6 cellular contexts compared by ENCODE assay signal in the genomic region with DNA sequence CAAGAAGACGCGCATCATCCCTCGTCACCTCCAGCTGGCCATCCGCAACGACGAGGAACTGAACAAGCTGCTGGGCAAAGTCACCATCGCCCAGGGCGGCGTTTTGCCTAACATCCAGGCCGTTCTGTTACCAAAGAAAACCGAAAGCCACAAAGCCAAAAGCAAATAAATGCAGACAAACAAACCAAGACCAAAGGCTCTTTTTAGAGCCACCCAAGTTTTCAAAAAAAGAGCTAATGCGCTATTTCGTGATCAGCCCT. TPM values are rescaled to one million over a fixed set of nuclear protein-coding genes. Genes with fewer than 3 reads are reported as not detected.
A peak's percentile ranks its signal among the peaks of the same experiment; 100 is the strongest.
DNase-seq lines count a peak whose midpoint lies in the region; ATAC-seq and TF ChIP-seq lines count a peak whose summit lies in the region.
"Not testable (repeated sequence)": the region's sequence is repeated elsewhere in the genome, so short reads cannot be mapped to it uniquely, and the experiment has no call there.
"Had no signal": no experiment of that assay in that cellular context is flagged by ENCODE, and none has a peak within 500 bp of the region (broad histone marks: within the 10 kb centered on the region; RNA-seq: fewer than 3 reads in every experiment).

No MANE protein-coding gene starts in this region.

- not testable (repeated sequence) for TF ChIP-seq CTCF in PC-3 (conservative IDR thresholded peaks at IDR 0.05; ENCODE audit: low read depth, low read length)

- not testable (repeated sequence) for H3K36me3 ChIP-seq in PC-3 (ENCODE audit: low read depth, low read length); iPS-18a (ENCODE audit: control insufficient read depth, low read depth, low read length); trophoblast cell (ENCODE audit: control insufficient read depth in 1 of 2, insufficient read depth in 2 of 2, low read length in 2 of 2)

- peak; percentile 62 for TF ChIP-seq POLR2A in GM19099 (IDR thresholded peaks at IDR 0.05; ENCODE audit: extremely low read depth, insufficient read length, low read depth)

- H2BK120ac ChIP-seq in trophoblast cell (ENCODE audit: insufficient read depth, low read length, poor library complexity), result peak overlapping the region; percentile 64

- H3K4ac ChIP-seq in trophoblast cell (ENCODE audit: low read depth, low read length), result not testable (repeated sequence)

- H2BK5ac ChIP-seq in trophoblast cell (ENCODE audit: low read depth, low read length, poor library complexity), result peak overlapping the region; percentile 85

- H3K18ac ChIP-seq in trophoblast cell (ENCODE audit: low read length), result peak overlapping the region; percentile 80

- not testable (repeated sequence) for H4K20me1 ChIP-seq in PC-3 (ENCODE audit: low read length)

- H3K23ac ChIP-seq in trophoblast cell (ENCODE audit: low read length), result not testable (repeated sequence)

- H3K14ac ChIP-seq in trophoblast cell (ENCODE audit: low read length), result peak overlapping the region; percentile 90

- BruUV-seq in PC-3 (replicated peaks; lab: Mats Ljungman, UMichigan), result not testable (repeated sequence)

- H3K4me2 ChIP-seq in PC-3 (ENCODE audit: low read length) (peak overlapping the region; percentile 91), trophoblast cell (ENCODE audit: low read length) (peak overlapping the region; percentile 82)

- H2BK12ac ChIP-seq in trophoblast cell (ENCODE audit: low read length), result not testable (repeated sequence)

- CTCF ChIA-PET in PC-3 (lab: Charles Lee), result interaction anchor here (0.6 to 1.4 kb wide), 4 partner anchors 44 to 300 kb away, joined by 3 to 6 read pairs (median 4); no protein-coding TSS in a partner anchor

- peak overlapping the region; percentile 77 for H3K4me3 ChIP-seq in PC-3 (ENCODE audit: low read length)
- peak overlapping the region; percentile 98 for H3K4me3 ChIP-seq in iPS-18a (ENCODE audit: low read length)
- H3K4me3 ChIP-seq in trophoblast cell (ENCODE audit: low read depth, low read length), result peak overlapping the region; percentile 71

- H3K4me1 ChIP-seq in PC-3 (ENCODE audit: insufficient read depth, low read length), result peaks cover 27% of the 10 kb centered on the region
- H3K4me1 ChIP-seq in iPS-18a (ENCODE audit: control insufficient read depth, low read depth, low read length), result peaks cover 17% of the 10 kb centered on the region
- not testable (repeated sequence) for H3K4me1 ChIP-seq in trophoblast cell (ENCODE audit: control insufficient read depth in 1 of 2, insufficient read depth in 2 of 2, low read length in 2 of 2)

- H3K27ac ChIP-seq in PC-3 (ENCODE audit: low read length) (peak overlapping the region; percentile 93), cingulate gyrus (ENCODE audit: low read depth, low read length) (peak overlapping the region; percentile 100), iPS-18a (ENCODE audit: low read length) (peak overlapping the region; percentile 98), trophoblast cell (ENCODE audit: low read depth, low read length) (peak overlapping the region; percentile 98)

- no CpG with 5 or more reads among the region's 13 CpGs for WGBS in trophoblast cell (ENCODE audit: extremely low coverage, insufficient coverage, insufficient read length)

- peaks cover 12% of the 10 kb centered on the region for H3F3A ChIP-seq in PC-3 (ENCODE audit: low read length, unreplicated experiment)

- peak overlapping the region; percentile 79 for H3K9ac ChIP-seq in PC-3 (ENCODE audit: low read length)
- peak overlapping the region; percentile 98 for H3K9ac ChIP-seq in iPS-18a (ENCODE audit: low read length)
- peak overlapping the region; percentile 63 for H3K9ac ChIP-seq in trophoblast cell (ENCODE audit: low read length)

- H4K91ac ChIP-seq in trophoblast cell (ENCODE audit: low read depth, low read length), result peak overlapping the region; percentile 67

- not testable (repeated sequence) for H2AFZ ChIP-seq in PC-3 (ENCODE audit: low read length); trophoblast cell (ENCODE audit: insufficient read depth, low read length, poor library complexity)

- not testable (repeated sequence) for H3K9me2 ChIP-seq in PC-3 (replicated peaks; ENCODE audit: low read length)

- POLR2A ChIA-PET in PC-3 (lab: Charles Lee; ENCODE audit: unreplicated experiment), result interaction anchor here (0.5 to 1.3 kb wide), 7 partner anchors 20 to 1645 kb away, joined by 3 to 9 read pairs (median 4); a partner anchor contains a TSS

- DNase-seq in PC-3, trophoblast cell: not testable (repeated sequence)

- intact Hi-C loops in PC-3 (cut with micrococcal nuclease), result not testable (repeated sequence)

- H3K9me3 ChIP-seq in PC-3 (ENCODE audit: low read length); iPS-18a (ENCODE audit: control insufficient read depth, low read depth, low read length); trophoblast cell (ENCODE audit: insufficient read depth, low read depth, low read length): not testable (repeated sequence)

- not testable (repeated sequence) for H2AK5ac ChIP-seq in trophoblast cell (ENCODE audit: low read length)

- not testable (repeated sequence) for H4K12ac ChIP-seq in trophoblast cell (ENCODE audit: low read depth, low read length)

- ATAC-seq in PC-3, result not testable (repeated sequence)

- peaks cover 28% of the 10 kb centered on the region for H3K79me1 ChIP-seq in trophoblast cell (ENCODE audit: low read length)

- H3K27me3 ChIP-seq in PC-3 (ENCODE audit: low read length); iPS-18a (ENCODE audit: control insufficient read depth, insufficient read depth, low read length); trophoblast cell (ENCODE audit: insufficient read depth, low read length): not testable (repeated sequence)

- H4K8ac ChIP-seq in trophoblast cell (ENCODE audit: low read depth, low read length), result peak overlapping the region; percentile 86

- peaks cover 19% of the 10 kb centered on the region; the same call in 1 of the 2 replicates for H3K79me2 ChIP-seq in PC-3 (ENCODE audit: low read length)
- H3K79me2 ChIP-seq in trophoblast cell (ENCODE audit: control insufficient read depth, insufficient read depth, low read length, poor library complexity), result not testable (repeated sequence)

RNA-seq across cellular contexts. Expression of a gene that starts 12.2 kb away (rescaled TPM):
- total RNA-seq in PC-3 (2014; rRNA removed), result 27.6 and 38.6 TPM in 2 replicates
- 8.6 and 9.4 TPM in 2 replicates for polyA plus RNA-seq in trophoblast cell (2013)
- total RNA-seq: G401 had no signal

RNA-seq across cellular contexts. Expression of a gene that starts 30.5 kb away (rescaled TPM):
- total RNA-seq in PC-3 (2014; rRNA removed), result not detected in 2 replicates
- 10.8 and 11.9 TPM in 2 replicates for polyA plus RNA-seq in trophoblast cell (2013)

RNA-seq across cellular contexts. Expression of a gene that starts 40.5 kb away (rescaled TPM):
- total RNA-seq in PC-3 (2014; rRNA removed), result 23.5 and 28.1 TPM in 2 replicates
- 101 and 103 TPM in 2 replicates for polyA plus RNA-seq in trophoblast cell (2013)

RNA-seq across cellular contexts. Expression of a gene that starts 49.6 kb away (rescaled TPM):
- total RNA-seq in PC-3 (2014; rRNA removed), result 5.1 and 7.0 TPM in 2 replicates
- 17.1 and 18.3 TPM in 2 replicates for polyA plus RNA-seq in trophoblast cell (2013)
